In the genomic region with DNA sequence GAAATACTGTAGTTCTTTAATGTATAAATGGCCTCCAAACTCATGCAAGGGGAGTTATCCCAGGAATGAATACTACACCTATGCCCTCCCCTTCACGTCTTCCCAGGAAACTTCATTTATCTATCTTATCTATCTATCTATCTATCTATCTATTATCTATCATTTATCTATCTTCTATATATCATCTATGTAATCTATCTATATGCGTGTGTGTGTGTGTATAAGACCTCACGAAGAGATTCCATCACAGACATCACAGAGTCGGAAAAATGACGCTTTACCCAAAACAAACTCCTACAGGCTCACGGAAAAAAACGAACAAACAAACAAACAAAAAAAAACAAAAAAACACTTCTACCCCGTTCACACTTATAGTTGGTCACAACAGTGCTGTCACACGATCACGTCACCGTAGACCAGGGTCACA, we compare ENCODE assay signal across 1 cellular context.
TF ChIP-seq lines count a peak whose summit lies in the region.

No MANE protein-coding gene starts in this region.

TF ChIP-seq in HEK293, 187 proteins besides CTCF, POLR2A, EP300 and RAD21 (continued from another document):
- TF ChIP-seq, protein P1, sequence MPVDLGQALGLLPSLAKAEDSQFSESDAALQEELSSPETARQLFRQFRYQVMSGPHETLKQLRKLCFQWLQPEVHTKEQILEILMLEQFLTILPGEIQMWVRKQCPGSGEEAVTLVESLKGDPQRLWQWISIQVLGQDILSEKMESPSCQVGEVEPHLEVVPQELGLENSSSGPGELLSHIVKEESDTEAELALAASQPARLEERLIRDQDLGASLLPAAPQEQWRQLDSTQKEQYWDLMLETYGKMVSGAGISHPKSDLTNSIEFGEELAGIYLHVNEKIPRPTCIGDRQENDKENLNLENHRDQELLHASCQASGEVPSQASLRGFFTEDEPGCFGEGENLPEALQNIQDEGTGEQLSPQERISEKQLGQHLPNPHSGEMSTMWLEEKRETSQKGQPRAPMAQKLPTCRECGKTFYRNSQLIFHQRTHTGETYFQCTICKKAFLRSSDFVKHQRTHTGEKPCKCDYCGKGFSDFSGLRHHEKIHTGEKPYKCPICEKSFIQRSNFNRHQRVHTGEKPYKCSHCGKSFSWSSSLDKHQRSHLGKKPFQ (tag by site-specific recombination; IDR thresholded peaks at IDR 0.05) = peak; percentile 99
- TF ChIP-seq ZNF366 (tag by site-specific recombination; conservative IDR thresholded peaks at IDR 0.05) (peak; percentile 78), ZNF132 (tag by site-specific recombination; IDR thresholded peaks at IDR 0.05; ENCODE audit: borderline replicate concordance) (no peak), ZNF558 (tag by site-specific recombination; IDR thresholded peaks at IDR 0.05) (0 out of 2 replicates have a peak, but pooled peaks have one; percentile 67)
